In genomic region chr22:22899342-22900080, GRCh38 we compare ENCODE assay signal across 4 cellular contexts. TPM values are rescaled to one million over a fixed set of nuclear protein-coding genes. Genes with fewer than 3 reads are reported as not detected.
"Had no signal": no experiment of that assay in that cellular context is flagged by ENCODE, and none has a peak within 500 bp of the region (broad histone marks: within the 10 kb centered on the region; RNA-seq: fewer than 3 reads in every experiment).

No MANE protein-coding gene starts in this region.

RNA-seq across cellular contexts. Expression of gene IGLL5, which starts 11.9 kb away (rescaled TPM):
- total RNA-seq: hepatocyte, neural crest cell, osteocyte, smooth muscle cell had no signal
- polyA plus RNA-seq: hepatocyte, smooth muscle cell had no signal
